8 cellular contexts compared by ENCODE assay signal in genomic region chr7:114539575-114539974, GRCh38.
DNase-seq lines count a peak whose midpoint lies in the region; ATAC-seq and TF ChIP-seq lines count a peak whose summit lies in the region.

No MANE protein-coding gene starts in this region.

- no peak for TF ChIP-seq POLR2A in body of pancreas (IDR thresholded peaks at IDR 0.05)

- TF ChIP-seq CTCF in GM12865 (IDR thresholded peaks at IDR 0.05; ENCODE audit: insufficient read depth, low read depth, low read length, missing control alignments) = peak; percentile 8
- peak in 3 of 7 experiments; percentile 6 to 32 (median 13) for TF ChIP-seq CTCF in body of pancreas (IDR thresholded peaks at IDR 0.05)

- no peaks in the 10 kb centered on the region for H3K36me3 ChIP-seq in body of pancreas (replicated peaks in 1 of 2; ENCODE audit: insufficient read depth in 1 of 2, low read depth in 2 of 2)

- intact Hi-C loops in body of pancreas (cut with DNase I) = no loop called here

- H3K27ac ChIP-seq in body of pancreas = no peak overlapping the region

- DNase-seq in GM12865 (ENCODE audit: low read depth) = peak; percentile 29
- DNase-seq in NCI-H146 treated with DMSO at 0.1 percent for 48 hours (lab: John Stamatoyannopoulos, UW; ENCODE audit: unreplicated experiment) = peak; percentile 22
- peak in 3 of 4 donors; percentile 8 to 46 (median 14) for DNase-seq in body of pancreas
- peak; percentile 43 for DNase-seq in myocyte (ENCODE audit: low read depth)
- no peak for DNase-seq in GDM1 (lab: John Stamatoyannopoulos, UW)
- DNase-seq in NOMO-1 (lab: John Stamatoyannopoulos, UW; ENCODE audit: unreplicated experiment in 2 of 2) = no peak
- no peak for DNase-seq in NCI-H1436 (lab: John Stamatoyannopoulos, UW)

- H3K4me3 ChIP-seq in GM12865 (ENCODE audit: low read depth, low read length) (no peak overlapping the region), body of pancreas (no peak overlapping the region)

- ATAC-seq in body of pancreas (no peak), HG03457 (IDR thresholded peaks at IDR 0.05; ENCODE audit: unreplicated experiment) (no peak)

- H3K9me3 ChIP-seq in body of pancreas = no peaks in the 10 kb centered on the region

- H3K27me3 ChIP-seq in body of pancreas = no peaks in the 10 kb centered on the region

- no peaks in the 10 kb centered on the region for H3K4me1 ChIP-seq in body of pancreas

Comparison
In these comparisons a context has a peak if more than half of its experiments do, and no peak if none do; other contexts are left out.
1. DNase-seq: peak in GM12865 (single experiment), NCI-H146 treated with DMSO at 0.1 percent for 48 hours (single experiment), body of pancreas (3 of 4) and myocyte (single experiment); none in GDM1 (single experiment), NOMO-1 (0 of 2) and NCI-H1436 (single experiment).